Comparison of ENCODE assay signal across 8 cellular contexts in genomic region chr6:159168536-159169192, GRCh38. TPM values are rescaled to one million over a fixed set of nuclear protein-coding genes. Genes with fewer than 3 reads are reported as not detected.
DNase-seq lines count a peak whose midpoint lies in the region; ATAC-seq and TF ChIP-seq lines count a peak whose summit lies in the region.

No MANE protein-coding gene starts in this region.

- H3K27ac Mint-ChIP-seq in activated CD8-positive, alpha-beta memory T cell treated with anti-CD3 and anti-CD28 coated beads, Interleukin-2, amount 10 ng/mL, durations not matched to agents 7 days and 5 days, result no peak overlapping the region

- H3K27ac ChIP-seq in breast epithelium (no peak overlapping the region), mammary epithelial cell (ENCODE audit: insufficient read depth, low read depth, low read length) (no peak overlapping the region)

- no peaks in the 10 kb centered on the region for H3K9me3 Mint-ChIP-seq in activated CD8-positive, alpha-beta memory T cell treated with anti-CD3 and anti-CD28 coated beads, Interleukin-2, amount 10 ng/mL, durations not matched to agents 7 days and 5 days (ENCODE audit: low read depth)

- H3K36me3 Mint-ChIP-seq in activated CD8-positive, alpha-beta memory T cell treated with anti-CD3 and anti-CD28 coated beads, Interleukin-2, amount 10 ng/mL, durations not matched to agents 7 days and 5 days, result no peaks in the 10 kb centered on the region

- peak overlapping the region; percentile 46 for H3K4me3 Mint-ChIP-seq in activated CD8-positive, alpha-beta memory T cell treated with anti-CD3 and anti-CD28 coated beads, Interleukin-2, amount 10 ng/mL, durations not matched to agents 7 days and 5 days

- in situ Hi-C loops in mammary epithelial cell (cut with MboI; ENCODE audit: low sequenced_read_pairs in 2 of 2), result no loop called here

- no peak for DNase-seq in breast epithelium (ENCODE audit: low spot score in 2 of 2)
- no peak for DNase-seq in mammary epithelial cell
- no peak for DNase-seq in activated CD8-positive, alpha-beta memory T cell treated with anti-CD3 and anti-CD28 coated beads, Interleukin-2, amount 10 ng/mL, durations not matched to agents 7 days and 5 days
- peak; percentile 64 for DNase-seq in hepatic stellate cell (ENCODE audit: low spot score)
- no peak for DNase-seq in skeletal muscle cell (ENCODE audit: low read depth)
- no peak for DNase-seq in NAMALWA (ENCODE audit: low spot score)
- no peak for DNase-seq in middle frontal gyrus (ENCODE audit: extremely low spot score, low spot score)
- DNase-seq in HuH-7.5 (ENCODE audit: low spot score), result no peak

- 66% methylated on average over 28 of the region's 43 CpGs for WGBS in mammary epithelial cell (ENCODE audit: low coverage, missing lambda C conversion rate)

- dilution Hi-C loops in mammary epithelial cell (cut with HindIII; ENCODE audit: low sequenced_read_pairs), result no loop called here

- H3K9me3 ChIP-seq in breast epithelium, result no peaks in the 10 kb centered on the region
- no peaks in the 10 kb centered on the region for H3K9me3 ChIP-seq in mammary epithelial cell (replicated peaks; ENCODE audit: insufficient read depth, low read length)

- H2AFZ ChIP-seq in mammary epithelial cell (ENCODE audit: low read depth, low read length), result no peak overlapping the region

- H3K4me3 ChIP-seq in breast epithelium, result peak overlapping the region; percentile 47 to 71 (median 48)
- no peak overlapping the region for H3K4me3 ChIP-seq in mammary epithelial cell (replicated peaks in 1 of 3; ENCODE audit: insufficient read depth in 1 of 3, low read depth in 2 of 3, low read length in 3 of 3)
- H3K4me3 ChIP-seq in skeletal muscle cell (ENCODE audit: low read depth, low read length), result peak overlapping the region; percentile 28

- CTCF ChIA-PET in mammary epithelial cell (lab: Charles Lee; ENCODE audit: low non-redundant PET), result no interaction called here
- CTCF ChIA-PET in activated CD8-positive, alpha-beta memory T cell treated with anti-CD3 and anti-CD28 coated beads, Interleukin-2, amount 10 ng/mL, durations not matched to agents 7 days and 5 days (lab: Charles Lee), result interaction anchor here (0.9 to 6.2 kb wide), 2 partner anchors 26 to 486 kb away, joined by 3 to 57 read pairs; no protein-coding TSS in a partner anchor

- peaks cover 4% of the 10 kb centered on the region for H4K20me1 ChIP-seq in mammary epithelial cell (ENCODE audit: insufficient read depth, low read length)

- intact Hi-C loops in breast epithelium (cut with DNase I; ENCODE audit: low total_unique reads), result no loop called here
- intact Hi-C loops in mammary epithelial cell (cut with micrococcal nuclease), result loop anchor here (1.0 kb wide), 1 partner anchor 295 kb away; no protein-coding TSS in a partner anchor

- peaks cover 18% of the 10 kb centered on the region for H3K4me1 Mint-ChIP-seq in activated CD8-positive, alpha-beta memory T cell treated with anti-CD3 and anti-CD28 coated beads, Interleukin-2, amount 10 ng/mL, durations not matched to agents 7 days and 5 days

- TF ChIP-seq CTCF in breast epithelium (IDR thresholded peaks at IDR 0.05) (no peak), mammary epithelial cell (conservative IDR thresholded peaks at IDR 0.05 in 1 of 2, IDR thresholded peaks at IDR 0.05 in 1 of 2; ENCODE audit: extremely low read depth in 1 of 2, insufficient read depth in 1 of 2, low read depth in 1 of 2, low read length in 2 of 2) (no peak)

- H3K9ac ChIP-seq in mammary epithelial cell (ENCODE audit: insufficient read depth, low read length), result no peak overlapping the region

- no peak overlapping the region for H3K4me2 ChIP-seq in mammary epithelial cell (ENCODE audit: insufficient read depth, low read depth, low read length)

- peaks cover 0 to 6% of the 10 kb centered on the region in 2 donors for H3K4me1 ChIP-seq in breast epithelium
- peaks cover 12% of the 10 kb centered on the region for H3K4me1 ChIP-seq in mammary epithelial cell (ENCODE audit: insufficient read depth, low read length)

- H3K27me3 ChIP-seq in breast epithelium (peaks cover 0 to 37% of the 10 kb centered on the region in 2 donors), mammary epithelial cell (ENCODE audit: insufficient read depth, low read length) (peaks cover 27% of the 10 kb centered on the region)

- H3K27me3 Mint-ChIP-seq in activated CD8-positive, alpha-beta memory T cell treated with anti-CD3 and anti-CD28 coated beads, Interleukin-2, amount 10 ng/mL, durations not matched to agents 7 days and 5 days, result peaks cover 87% of the 10 kb centered on the region

- no TSS peak for BruUV-seq in mammary epithelial cell (replicated peaks; lab: Mats Ljungman, UMichigan)

- H3K79me2 ChIP-seq in mammary epithelial cell (ENCODE audit: insufficient read depth, low read length), result no peaks in the 10 kb centered on the region

- H3K36me3 ChIP-seq in breast epithelium (no peaks in the 10 kb centered on the region), mammary epithelial cell (ENCODE audit: insufficient read depth, low read length) (no peaks in the 10 kb centered on the region)

- no peak for TF ChIP-seq POLR2A in breast epithelium (IDR thresholded peaks at IDR 0.05)

- peak; percentile 6 for ATAC-seq in activated CD8-positive, alpha-beta memory T cell treated with anti-CD3 and anti-CD28 coated beads, Interleukin-2, amount 10 ng/mL, durations not matched to agents 7 days and 5 days

RNA-seq across cellular contexts. Expression of gene FNDC1, which starts 0.5 kb away (rescaled TPM):
- total RNA-seq in breast epithelium, result 10 to 100 TPM in 1 of 3 donors, under 1 TPM in 2; 0.15 to 10.1 (median 0.33) TPM
- under 1 TPM; 0.05 to 0.33 TPM for total RNA-seq in mammary epithelial cell
- polyA plus RNA-seq in mammary epithelial cell, result not detected
- polyA minus RNA-seq in mammary epithelial cell, result not detected
- total RNA-seq in activated CD8-positive, alpha-beta memory T cell treated with anti-CD3 and anti-CD28 coated beads, Interleukin-2, amount 10 ng/mL, durations not matched to agents 7 days and 5 days, result not detected

Comparison
In these comparisons a context has a peak if more than half of its experiments do, and no peak if none do; other contexts are left out.
1. H3K4me3 ChIP-seq: peak in breast epithelium (3 of 3) and skeletal muscle cell (single experiment); none in mammary epithelial cell (0 of 3).